In genomic region chr12:25972783-25973182, GRCh38 we compare ENCODE assay signal across 26 cellular contexts. TPM values are rescaled to one million over a fixed set of nuclear protein-coding genes. Genes with fewer than 3 reads are reported as not detected.
A peak's percentile ranks its signal among the peaks of the same experiment; 100 is the strongest.
DNase-seq lines count a peak whose midpoint lies in the region; ATAC-seq and TF ChIP-seq lines count a peak whose summit lies in the region.
"Had no signal": no experiment of that assay in that cellular context is flagged by ENCODE, and none has a peak within 500 bp of the region (broad histone marks: within the 10 kb centered on the region; RNA-seq: fewer than 3 reads in every experiment).

No MANE protein-coding gene starts in this region.

- no peaks in the 10 kb centered on the region for H3K9me2 ChIP-seq in PC-3 (replicated peaks; ENCODE audit: low read length)

- CTCF ChIA-PET in PC-3 (lab: Charles Lee): no interaction called here

- H3K4me2 ChIP-seq in PC-3 (ENCODE audit: low read length): no peak overlapping the region
- H3K4me2 ChIP-seq: A549 had no signal

- H3K27me3 ChIP-seq in PC-3 (ENCODE audit: low read length): no peaks in the 10 kb centered on the region
- H3K27me3 ChIP-seq: BE2C, upper lobe of left lung had no signal

- peaks cover 32% of the 10 kb centered on the region; the same call in 1 of the 2 replicates for H4K20me1 ChIP-seq in PC-3 (ENCODE audit: low read length)

- H3K4me3 ChIP-seq in PC-3 (ENCODE audit: low read length) (no peak overlapping the region), choroid plexus epithelial cell (ENCODE audit: low read depth, low read length) (no peak overlapping the region)
- H3K4me3 ChIP-seq: A549, upper lobe of left lung had no signal

- POLR2A ChIA-PET in PC-3 (lab: Charles Lee; ENCODE audit: unreplicated experiment): no interaction called here

- no peak for ATAC-seq in PC-3
- ATAC-seq: A549, HCT116, HepG2 had no signal

- H3K36me3 ChIP-seq in PC-3 (ENCODE audit: low read depth, low read length): 0 out of 2 replicates have a peak, but pooled peaks cover 2% of the 10 kb centered on the region
- H3K36me3 ChIP-seq: BE2C, upper lobe of left lung, WERI-Rb-1 had no signal

- no peaks in the 10 kb centered on the region for H3F3A ChIP-seq in PC-3 (ENCODE audit: low read length, unreplicated experiment)

- TF ChIP-seq CTCF in PC-3 (conservative IDR thresholded peaks at IDR 0.05; ENCODE audit: low read depth, low read length): no peak
- no peak for TF ChIP-seq CTCF in choroid plexus epithelial cell (conservative IDR thresholded peaks at IDR 0.05; ENCODE audit: low read depth, low read length)

- peaks cover 97% of the 10 kb centered on the region for H3K79me2 ChIP-seq in PC-3 (ENCODE audit: low read length)

- no TSS peak for BruUV-seq in PC-3 (replicated peaks; lab: Mats Ljungman, UMichigan)

- DNase-seq in EH (ENCODE audit: low read depth) (peak; percentile 55), PC-3 (peak; percentile 39), choroid plexus epithelial cell (ENCODE audit: low read depth) (peak; percentile 79), iris pigment epithelial cell (ENCODE audit: low read depth) (peak; percentile 83), foreskin melanocyte (no peak), NCI-H524 (lab: John Stamatoyannopoulos, UW) (no peak), T-helper 1 cell (no peak)
- DNase-seq in activated T-cell treated with anti-CD3 and anti-CD28 coated beads, Interleukin-2, amount 50 U/mL, for 48 hours: no peak
- DNase-seq: activated CD4-positive, alpha-beta T cell treated with anti-CD3 and anti-CD28 coated beads, Interleukin-2, amount 10 ng/mL, durations not matched to agents 24 days and 14 days; BE2C; DND-41; effector memory CD4-positive, alpha-beta T cell; head of caudate nucleus; left cardiac atrium; NCI-H1105 treated with DMSO at 0.1 percent for 48 hours; NCI-H2029; NCI-H345; NCI-H774; small intestine; stimulated activated CD4-positive, alpha-beta T cell treated with anti-CD3 and anti-CD28 coated beads, Interleukin-1b, Interleukin-23, amount 100 ng/mL, for 48 hours; substantia nigra; upper lobe of left lung; WERI-Rb-1 had no signal

- H3K4me1 ChIP-seq in PC-3 (ENCODE audit: insufficient read depth, low read length): peaks cover 39% of the 10 kb centered on the region
- H3K4me1 ChIP-seq: A549, BE2C had no signal

- H2AFZ ChIP-seq in PC-3 (ENCODE audit: low read length): no peak overlapping the region

- intact Hi-C loops in PC-3 (cut with micrococcal nuclease): no loop called here

- no peak overlapping the region for H3K9ac ChIP-seq in PC-3 (ENCODE audit: low read length)

- H3K9me3 ChIP-seq in PC-3 (ENCODE audit: low read length): no peaks in the 10 kb centered on the region
- H3K9me3 ChIP-seq: A549, BE2C, upper lobe of left lung had no signal

- H3K27ac ChIP-seq in PC-3 (ENCODE audit: low read length): no peak overlapping the region
- H3K27ac ChIP-seq: A549, WERI-Rb-1 had no signal

RNA-seq across cellular contexts. Expression of gene RASSF8, which starts 14.3 kb away (rescaled TPM):
- 51.2 and 87.8 TPM in 2 replicates for total RNA-seq in PC-3 (2014; rRNA removed)

Comparison
In these comparisons a context has a peak if more than half of its experiments do, and no peak if none do; other contexts are left out.
1. DNase-seq: peak in EH (single experiment), PC-3 (single experiment), choroid plexus epithelial cell (single experiment) and iris pigment epithelial cell (single experiment); none in foreskin melanocyte (single experiment), activated T-cell treated with anti-CD3 and anti-CD28 coated beads, Interleukin-2, amount 50 U/mL, for 48 hours (0 of 2), NCI-H524 (0 of 2) and T-helper 1 cell (0 of 5).